ENCODE assay signal across 8 cellular contexts in the genomic region with DNA sequence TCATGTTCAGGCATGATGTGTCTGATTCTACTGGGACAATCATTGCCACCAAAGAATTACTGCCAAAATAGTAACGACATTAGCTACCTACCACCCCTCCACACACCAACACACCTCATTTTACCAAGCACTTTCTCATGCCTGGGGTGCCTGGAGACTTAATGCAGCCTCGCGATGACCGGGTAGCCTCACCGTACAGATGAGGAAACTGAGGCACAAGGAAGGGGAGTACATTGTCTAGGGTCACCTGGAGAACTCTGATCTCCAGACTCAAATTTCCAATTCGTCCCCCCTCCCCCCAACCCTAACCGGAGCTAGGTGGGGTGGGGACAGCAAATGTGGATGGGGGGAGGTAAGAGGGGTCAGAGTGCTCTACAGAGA. TPM values are rescaled to one million over a fixed set of nuclear protein-coding genes. Genes with fewer than 3 reads are reported as not detected.
DNase-seq lines count a peak whose midpoint lies in the region; ATAC-seq, FAIRE-seq and TF ChIP-seq lines count a peak whose summit lies in the region.

No MANE protein-coding gene starts in this region.

- peaks cover 27% of the 10 kb centered on the region for H3K4me1 Mint-ChIP-seq in MCF 10A (ENCODE audit: insufficient read depth, unreplicated experiment)

- H3K27me3 ChIP-seq in breast epithelium = peaks cover 0 to 19% of the 10 kb centered on the region in 2 donors
- H3K27me3 ChIP-seq in H1 (replicated peaks in 1 of 4; ENCODE audit: control insufficient read depth in 3 of 4, extremely low read depth in 1 of 4, insufficient read depth in 3 of 4, low read length in 3 of 4) = peaks cover 8 to 35% (median 26%) of the 10 kb centered on the region in 4 experiments

- H4K5ac ChIP-seq in H1 (ENCODE audit: insufficient read length, low read depth, low read length) = no peak overlapping the region

- H4K8ac ChIP-seq in H1 (ENCODE audit: extremely low read depth, insufficient read depth, low read length) = no peak overlapping the region

- H3K27me3 Mint-ChIP-seq in MCF 10A (ENCODE audit: insufficient read depth, unreplicated experiment) = peaks cover 28% of the 10 kb centered on the region

- peak overlapping the region in 1 of 3 donors; percentile 72 for H3K4me3 ChIP-seq in breast epithelium
- H3K4me3 ChIP-seq in H1 (ENCODE audit: extremely low read depth in 1 of 4, insufficient read depth in 2 of 4, low read depth in 3 of 4, low read length in 4 of 4) = peak overlapping the region; percentile 62 to 97 (median 74); a peak in 7 of 8 replicates

- peak overlapping the region; percentile 39 for H3K4me3 Mint-ChIP-seq in MCF 10A (ENCODE audit: unreplicated experiment)

- H4K91ac ChIP-seq in H1 (replicated peaks; ENCODE audit: insufficient read length, low read length) = no peak overlapping the region

- H2BK12ac ChIP-seq in H1 (ENCODE audit: low read depth, low read length) = peak overlapping the region; percentile 98

- no peak overlapping the region for H3K4ac ChIP-seq in H1 (replicated peaks; ENCODE audit: insufficient read length, low read depth, low read length)

- H3K9me3 ChIP-seq in breast epithelium = no peaks in the 10 kb centered on the region
- H3K9me3 ChIP-seq in H1 (ENCODE audit: insufficient read depth in 2 of 2, low read depth in 1 of 2, low read length in 1 of 2) = no peaks in the 10 kb centered on the region

- DNase-seq in MCF 10A (ENCODE audit: unreplicated experiment) (no peak), breast epithelium (ENCODE audit: low spot score in 2 of 2) (no peak), H1 (ENCODE audit: low read depth in 1 of 2, low spot score in 2 of 2) (no peak), NCI-H748 (lab: John Stamatoyannopoulos, UW; ENCODE audit: unreplicated experiment) (no peak), Right ventricle myocardium superior (no peak), left ventricle myocardium superior (no peak), HK-2 (ENCODE audit: unreplicated experiment) (no peak)

- H3K4me2 ChIP-seq in H1 (ENCODE audit: insufficient read depth in 1 of 2, low read depth in 2 of 2, low read length in 2 of 2) = peak overlapping the region; percentile 84 to 99

- H3K56ac ChIP-seq in H1 (replicated peaks; ENCODE audit: insufficient read length, low read depth, low read length) = no peak overlapping the region

- no peaks in the 10 kb centered on the region for H3K9me3 Mint-ChIP-seq in MCF 10A (ENCODE audit: unreplicated experiment)

- no peak for FAIRE-seq in H1 (lab: Jason Lieb, UNC)

- POLR2A ChIA-PET in MCF 10A (lab: Yijun Ruan, JAX) = interaction anchor here (0.7 to 1.5 kb wide), 6 partner anchors 31 to 184 kb away, joined by 3 to 8 read pairs (median 4); partner anchors contain the start of genes SLC43A1 and SLC43A3
- POLR2A ChIA-PET in H1 (lab: Charles Lee; ENCODE audit: partially characterized antibody) = interaction anchor here (0.6 to 10.5 kb wide), 19 partner anchors 15 to 197 kb away, joined by 3 to 141 read pairs (median 5); partner anchors contain the start of genes SLC43A1, SSRP1, TIMM10 and YPEL4

- no TSS peak for BruUV-seq in MCF 10A (replicated peaks; lab: Mats Ljungman, UMichigan)

- TF ChIP-seq POLR2A in breast epithelium (IDR thresholded peaks at IDR 0.05) = no peak
- no peak for TF ChIP-seq POLR2A in H1 (IDR thresholded peaks at IDR 0.05; ENCODE audit: control extremely low read depth in 1 of 2, low read depth in 2 of 2, low read length in 2 of 2)

- H3K36me3 Mint-ChIP-seq in MCF 10A (ENCODE audit: insufficient read depth, unreplicated experiment) = no peaks in the 10 kb centered on the region

- no peak overlapping the region for H3K27ac Mint-ChIP-seq in MCF 10A (ENCODE audit: low read depth, unreplicated experiment)

- no peak overlapping the region for H2BK120ac ChIP-seq in H1 (replicated peaks; ENCODE audit: low read depth, low read length)

- no peak overlapping the region for H3K14ac ChIP-seq in H1 (ENCODE audit: insufficient read length)

- H3K23ac ChIP-seq in H1 (ENCODE audit: insufficient read length) = no peak overlapping the region

- H3K23me2 ChIP-seq in H1 (ENCODE audit: low read depth, low read length) = peaks cover 24% of the 10 kb centered on the region

- H3K36me3 ChIP-seq in breast epithelium (no peaks in the 10 kb centered on the region), H1 (ENCODE audit: control insufficient read depth in 2 of 4, insufficient read depth in 4 of 4, low read length in 3 of 4) (no peaks in the 10 kb centered on the region)

- 0 out of 2 replicates have a peak overlapping the region, but pooled peaks have one; percentile 96 for H2BK20ac ChIP-seq in H1 (ENCODE audit: low read length)

- no peak overlapping the region; the same call in 1 of the 2 replicates for H2BK5ac ChIP-seq in H1 (ENCODE audit: low read depth, low read length)

- H3K79me1 ChIP-seq in H1 (ENCODE audit: low read depth, low read length) = no peaks in the 10 kb centered on the region; the same call in 1 of the 2 replicates

- TF ChIP-seq RAD21 in H1 (IDR thresholded peaks at IDR 0.05 in 1 of 2, conservative IDR thresholded peaks at IDR 0.05 in 1 of 2; ENCODE audit: low read depth in 2 of 2, low read length in 2 of 2) = no peak

- intact Hi-C loops in MCF 10A (cut with micrococcal nuclease) = loop anchor here (1.0 to 10.0 kb wide), 6 partner anchors 23 to 347 kb away; partner anchors contain the start of gene UBE2L6
- intact Hi-C loops in breast epithelium (cut with DNase I; ENCODE audit: low total_unique reads) = loop anchor here (5.0 to 10.0 kb wide), 2 partner anchors 70 to 113 kb away; no protein-coding TSS in a partner anchor
- intact Hi-C loops in Right ventricle myocardium superior (cut with DNase I) = loop anchor here (2.0 to 5.0 kb wide), 2 partner anchors 69 to 185 kb away; no protein-coding TSS in a partner anchor
- intact Hi-C loops in left ventricle myocardium superior (cut with micrococcal nuclease) = no loop called here

- no peak overlapping the region for H2AK5ac ChIP-seq in H1 (ENCODE audit: low read depth, low read length)

- no peak for TF ChIP-seq EP300 in H1 (IDR thresholded peaks at IDR 0.05; ENCODE audit: borderline replicate concordance in 1 of 2, low read depth in 2 of 2, low read length in 2 of 2)

- H3K18ac ChIP-seq in H1 (ENCODE audit: extremely low read depth, low read length) = peak overlapping the region; percentile 68; the same call in 1 of the 2 replicates

- WGBS in H1 (ENCODE audit: extremely low coverage in 1 of 2, insufficient coverage in 1 of 2, insufficient read length in 1 of 2, insufficient replicate concordance in 2 of 2, low coverage in 1 of 2, low lambda C conversion rate in 2 of 2, missing lambda C conversion rate in 1 of 2), 2 experiments = 2% methylated on average over 7 of the region's 7 CpGs; no CpG with 5 or more reads in 1 of the 2 experiments

- no peaks in the 10 kb centered on the region for H4K20me1 ChIP-seq in H1 (replicated peaks in 1 of 2; ENCODE audit: control insufficient read depth in 1 of 2, insufficient read depth in 2 of 2, low read length in 2 of 2)

- ATAC-seq in HG03378 (IDR thresholded peaks at IDR 0.05; ENCODE audit: unreplicated experiment) (peak; percentile 34), Right ventricle myocardium superior (ENCODE audit: poor library complexity) (no peak), left ventricle myocardium superior (no peak)

- peaks cover 0 to 13% of the 10 kb centered on the region in 2 experiments; a peak in 2 of 4 replicates for H3K79me2 ChIP-seq in H1 (ENCODE audit: control insufficient read depth in 1 of 2, insufficient read depth in 2 of 2, low read length in 2 of 2)

- H2AFZ ChIP-seq in H1 (ENCODE audit: low read length) = no peak overlapping the region

- CTCF ChIA-PET in MCF 10A (lab: Yijun Ruan, JAX) (interaction anchor here (0.6 to 11.2 kb wide), 70 partner anchors 8 to 1471 kb away, joined by 3 to 254 read pairs (median 5); partner anchors contain the start of genes CLP1, SLC43A1, SLC43A3 and SMTNL1), H1 (lab: Charles Lee; ENCODE audit: partially characterized antibody) (interaction anchor here (0.7 to 14.0 kb wide), 46 partner anchors 8 to 1499 kb away, joined by 3 to 452 read pairs (median 4); partner anchors contain the start of genes P2RX3, PRG3, SERPING1 and SLC43A1)

- no peak overlapping the region; a peak in 1 of 7 replicates for H3K9ac ChIP-seq in H1 (replicated peaks in 1 of 4; ENCODE audit: extremely low read depth in 1 of 4, low read depth in 3 of 4, low read length in 3 of 4)

- H2BK15ac ChIP-seq in H1 (ENCODE audit: low read length) = peak overlapping the region; percentile 89; the same call in 1 of the 2 replicates

- peaks cover 6 to 26% of the 10 kb centered on the region in 2 donors for H3K4me1 ChIP-seq in breast epithelium
- peaks cover 0 to 24% (median 14%) of the 10 kb centered on the region in 4 experiments; a peak in 6 of 7 replicates for H3K4me1 ChIP-seq in H1 (replicated peaks in 1 of 4; ENCODE audit: control insufficient read depth in 3 of 4, insufficient read depth in 4 of 4, low read length in 3 of 4)

- TF ChIP-seq CTCF in MCF 10A (IDR thresholded peaks at IDR 0.05; ENCODE audit: unreplicated experiment) (no peak), breast epithelium (IDR thresholded peaks at IDR 0.05) (peak in 1 of 3 donors; percentile 11), H1 (IDR thresholded peaks at IDR 0.05; ENCODE audit: control extremely low read depth in 1 of 3, insufficient read depth in 1 of 3, low read depth in 1 of 3, low read length in 3 of 3) (no peak)

- H3K27ac ChIP-seq in breast epithelium = no peak overlapping the region
- no peak overlapping the region for H3K27ac ChIP-seq in H1 (ENCODE audit: low read depth, low read length)

RNA-seq across cellular contexts. Expression of gene RTN4RL2, which starts 2.7 kb away (rescaled TPM):
- total RNA-seq in MCF 10A (2022) = 2.0 and 3.2 TPM in 2 replicates
- total RNA-seq in breast epithelium = 1 to 10 TPM in 2 of 3 donors, under 1 TPM in 1; 0.32 to 2.3 (median 1.8) TPM
- total RNA-seq in H1 (2021; fragmentation: NEBNext Ultra II Directional; extraction: Animal tissue kit (Norgen Biotek cat#: 25700)) = 23.7 and 24.4 TPM in 2 replicates
- 11.4 and 17.3 TPM in 2 replicates for polyA plus RNA-seq in H1 (2011; rRNA removed)
- polyA plus RNA-seq in H1 (2011; cell fraction: cytosol; rRNA removed) = 4.4 TPM
- 11.2 TPM for polyA plus RNA-seq in H1 (2011; cell fraction: nucleus; rRNA removed)
- polyA plus RNA-seq in H1 (2012, experiment 1 of 2) = 13.1 to 33.1 TPM (median 28.5 TPM) in 4 replicates
- 15.1 TPM for polyA plus RNA-seq in H1 (2012, experiment 2 of 2)
- polyA plus RNA-seq in H1 (2013, experiment 1 of 2) = 25.6 TPM
- polyA plus RNA-seq in H1 (2013, experiment 2 of 2) = 28.8 TPM
- polyA minus RNA-seq in H1 (2011; rRNA and poly(A)+ RNA removed) = 3.2 and 3.9 TPM in 2 replicates
- 16.0 TPM for polyA minus RNA-seq in H1 (2011; cell fraction: cytosol; rRNA and poly(A)+ RNA removed)
- polyA minus RNA-seq in H1 (2011; cell fraction: nucleus; rRNA and poly(A)+ RNA removed) = 12.4 TPM
- 1.9 TPM for total RNA-seq in Right ventricle myocardium superior
- total RNA-seq in left ventricle myocardium superior = 1.0 TPM

RNA-seq across cellular contexts. Expression of gene SLC43A3, which starts 30.7 kb away (rescaled TPM):
- 96.6 and 112 TPM in 2 replicates for total RNA-seq in MCF 10A (2022)
- total RNA-seq in breast epithelium = 100 to 1,000 TPM; 104 to 130 (median 105) TPM
- total RNA-seq in H1 (2021; fragmentation: NEBNext Ultra II Directional; extraction: Animal tissue kit (Norgen Biotek cat#: 25700)) = 31.8 and 32.5 TPM in 2 replicates
- polyA plus RNA-seq in H1 (2011; rRNA removed) = 61.1 and 67.8 TPM in 2 replicates
- 38.7 TPM for polyA plus RNA-seq in H1 (2011; cell fraction: cytosol; rRNA removed)
- polyA plus RNA-seq in H1 (2011; cell fraction: nucleus; rRNA removed) = 34.0 TPM
- 26.9 to 34.2 TPM (median 30.5 TPM) in 4 replicates for polyA plus RNA-seq in H1 (2012, experiment 1 of 2)
- polyA plus RNA-seq in H1 (2012, experiment 2 of 2) = 26.5 TPM
- 40.8 TPM for polyA plus RNA-seq in H1 (2013, experiment 1 of 2)
- polyA plus RNA-seq in H1 (2013, experiment 2 of 2) = 41.0 TPM
- 56.9 and 59.9 TPM in 2 replicates for polyA minus RNA-seq in H1 (2011; rRNA and poly(A)+ RNA removed)
- 17.5 TPM for polyA minus RNA-seq in H1 (2011; cell fraction: cytosol; rRNA and poly(A)+ RNA removed)
- 26.8 TPM for polyA minus RNA-seq in H1 (2011; cell fraction: nucleus; rRNA and poly(A)+ RNA removed)
- 20.0 TPM for total RNA-seq in Right ventricle myocardium superior
- 20.6 TPM for total RNA-seq in left ventricle myocardium superior

RNA-seq across cellular contexts. Expression of gene SLC43A1, which starts 57.9 kb away (rescaled TPM):
- total RNA-seq in MCF 10A (2022) (1.7 and 3.2 TPM in 2 replicates), breast epithelium (10 to 100 TPM; 12.0 to 23.4 (median 13.4) TPM), Right ventricle myocardium superior (5.4 TPM), left ventricle myocardium superior (4.5 TPM)
- 30.1 and 34.5 TPM in 2 replicates for total RNA-seq in H1 (2021; fragmentation: NEBNext Ultra II Directional; extraction: Animal tissue kit (Norgen Biotek cat#: 25700))
- polyA plus RNA-seq in H1 (2011; rRNA removed) = 58.0 and 79.5 TPM in 2 replicates
- 51.3 TPM for polyA plus RNA-seq in H1 (2011; cell fraction: cytosol; rRNA removed)
- polyA plus RNA-seq in H1 (2011; cell fraction: nucleus; rRNA removed) = 92.4 TPM
- polyA plus RNA-seq in H1 (2012, experiment 1 of 2) = 27.7 to 39.6 TPM (median 34.4 TPM) in 4 replicates
- 34.6 TPM for polyA plus RNA-seq in H1 (2012, experiment 2 of 2)
- polyA plus RNA-seq in H1 (2013, experiment 1 of 2) = 25.5 TPM
- polyA plus RNA-seq in H1 (2013, experiment 2 of 2) = 27.2 TPM
- polyA minus RNA-seq in H1 (2011; rRNA and poly(A)+ RNA removed) = 54.4 and 66.2 TPM in 2 replicates
- polyA minus RNA-seq in H1 (2011; cell fraction: cytosol; rRNA and poly(A)+ RNA removed) = 27.5 TPM
- polyA minus RNA-seq in H1 (2011; cell fraction: nucleus; rRNA and poly(A)+ RNA removed) = 36.7 TPM
